In genomic region chr2:205745661-205746407, GRCh38 we compare ENCODE assay signal across 1 cellular context.
TF ChIP-seq lines count a peak whose summit lies in the region.

No MANE protein-coding gene starts in this region.

TF ChIP-seq in HCT116, 20 proteins besides CTCF, POLR2A, EP300 and RAD21 (continued from another document):
- TF ChIP-seq POLR2AphosphoS5 (IDR thresholded peaks at IDR 0.05; ENCODE audit: low read depth, low read length): no peak
- no peak for TF ChIP-seq ELF1 (IDR thresholded peaks at IDR 0.05; ENCODE audit: borderline replicate concordance, low read depth)
- no peak for TF ChIP-seq EZH2 (IDR thresholded peaks at IDR 0.05)
- no peak for TF ChIP-seq MAX (IDR thresholded peaks at IDR 0.05)
- no peak for TF ChIP-seq ZNF274 (IDR thresholded peaks at IDR 0.05; ENCODE audit: low read depth, low read length)
